9 cellular contexts compared by ENCODE assay signal in genomic region chr3:154758109-154758868, GRCh38.
A peak's percentile ranks its signal among the peaks of the same experiment; 100 is the strongest.
DNase-seq lines count a peak whose midpoint lies in the region; ATAC-seq, FAIRE-seq and TF ChIP-seq lines count a peak whose summit lies in the region.
"Had no signal": no experiment of that assay in that cellular context is flagged by ENCODE, and none has a peak within 500 bp of the region (broad histone marks: within the 10 kb centered on the region; RNA-seq: fewer than 3 reads in every experiment).

No MANE protein-coding gene starts in this region.

- H3K4me3 ChIP-seq in GM12878 (no peak overlapping the region), stomach (no peak overlapping the region)
- H3K4me3 ChIP-seq: lung had no signal

- FAIRE-seq in G401.6 (lab: Jason Lieb, UNC) (peak; percentile 99), GM12878 (lab: Jason Lieb, UNC) (no peak)

- intact Hi-C loops in GM12878 (cut with micrococcal nuclease; ENCODE audit: unreplicated experiment), result loop anchor here (2.0 to 10.0 kb wide), 3 partner anchors 423 to 944 kb away; no protein-coding TSS in a partner anchor
- intact Hi-C loops in stomach (cut with DNase I; ENCODE audit: low total_unique reads), result loop anchor here (10.0 kb wide), 1 partner anchor 567 kb away; no protein-coding TSS in a partner anchor

- ATAC-seq in GM12878 (no peak), GM21723 (IDR thresholded peaks at IDR 0.05; ENCODE audit: unreplicated experiment) (no peak)

- H3K27me3 ChIP-seq in GM12878 (replicated peaks in 1 of 2; ENCODE audit: control insufficient read depth in 2 of 2, insufficient read depth in 2 of 2, low read length in 1 of 2) (no peaks in the 10 kb centered on the region), stomach (no peaks in the 10 kb centered on the region)

- no peak overlapping the region for H3K9ac ChIP-seq in GM12878 (ENCODE audit: control insufficient read depth, insufficient read depth, low read length)

- no peaks in the 10 kb centered on the region for H3K79me2 ChIP-seq in GM12878 (ENCODE audit: control insufficient read depth, insufficient read depth, low read length)

- H3K4me2 ChIP-seq in GM12878 (ENCODE audit: control insufficient read depth, insufficient read depth), result no peak overlapping the region

- no peaks in the 10 kb centered on the region for H4K20me1 ChIP-seq in GM12878 (ENCODE audit: control insufficient read depth, insufficient read depth)

- WGBS in GM12878 (ENCODE audit: insufficient coverage, insufficient replicate concordance, low lambda C conversion rate, missing lambda C conversion rate), result 13% methylated on average over 5 of the region's 5 CpGs
- WGBS in stomach, 5 donors, result 5 to 14% (median 9%) methylated on average over 5 of the region's 5 CpGs

- RAD21 ChIA-PET in GM12878 (lab: Charles Lee; ENCODE audit: unreplicated experiment), result no interaction called here

- TF ChIP-seq RAD21 in GM12878 (IDR thresholded peaks at IDR 0.05; ENCODE audit: insufficient read depth, low read depth, low read length), result 0 out of 2 replicates have a peak, but pooled peaks have one; percentile 26

- H3K9me3 ChIP-seq in GM12878 (replicated peaks; ENCODE audit: control insufficient read depth, insufficient read depth, low read length) (no peaks in the 10 kb centered on the region), stomach (no peaks in the 10 kb centered on the region)

- no peak for TF ChIP-seq EP300 in GM12878 (IDR thresholded peaks at IDR 0.05; ENCODE audit: borderline replicate concordance in 1 of 2, control insufficient read depth in 1 of 2, low read depth in 2 of 2, low read length in 2 of 2)
- no peak for TF ChIP-seq EP300 in stomach (IDR thresholded peaks at IDR 0.05)

- no peak overlapping the region for H3K27ac ChIP-seq in GM12878 (ENCODE audit: control insufficient read depth, insufficient read depth)
- no peak overlapping the region for H3K27ac ChIP-seq in stomach

- no TSS peak for BruUV-seq in GM12878 (replicated peaks; lab: Mats Ljungman, UMichigan)

- SMC1A ChIA-PET in GM12878 (lab: Charles Lee; ENCODE audit: uncharacterized antibody, unreplicated experiment), result no interaction called here

- H3K4me1 ChIP-seq in GM12878 (ENCODE audit: control insufficient read depth, insufficient read depth, low read length) (no peaks in the 10 kb centered on the region), stomach (peaks cover 0 to 10% (median 0%) of the 10 kb centered on the region in 4 donors)

- in situ Hi-C loops in GM12878 (cut with MboI), result no loop called here

- DNase-seq in NCI-H1417 treated with DMSO at 0.1 percent for 48 hours (lab: John Stamatoyannopoulos, UW) (peak; percentile 43), GM12878 (ENCODE audit: low read depth, low spot score) (no peak), myocyte (ENCODE audit: low read depth) (peak; percentile 59), stomach (no peak)
- DNase-seq in activated naive CD4-positive, alpha-beta T cell treated with anti-CD3 and anti-CD28 coated beads, Interleukin-2, amount 50 U/mL, for 16 hours, result no peak
- DNase-seq in stimulated activated CD4-positive, alpha-beta T cell treated with anti-CD3 and anti-CD28 coated beads, Interleukin-2, amount 100 ng/mL, for 48 hours, result no peak

- H2AFZ ChIP-seq in GM12878 (ENCODE audit: control insufficient read depth, low read depth, low read length), result no peak overlapping the region

- H3K36me3 ChIP-seq in GM12878 (ENCODE audit: control insufficient read depth in 2 of 2, insufficient read depth in 2 of 2, low read length in 1 of 2), result no peaks in the 10 kb centered on the region
- no peaks in the 10 kb centered on the region for H3K36me3 ChIP-seq in stomach

- CTCF ChIA-PET in GM12878 (lab: Yijun Ruan, JAX), result interaction anchor here (0.9 to 1.3 kb wide), 3 partner anchors 11 to 968 kb away, joined by 3 to 4 read pairs (median 3); no protein-coding TSS in a partner anchor

- no peak for TF ChIP-seq POLR2A in GM12878 (IDR thresholded peaks at IDR 0.05; ENCODE audit: low read depth, low read length)
- no peak for TF ChIP-seq POLR2A in stomach (IDR thresholded peaks at IDR 0.05)

- TF ChIP-seq CTCF in GM12878 (IDR thresholded peaks at IDR 0.05 in 2 of 3, conservative IDR thresholded peaks at IDR 0.05 in 1 of 3; ENCODE audit: control insufficient read depth in 2 of 3, extremely low read depth in 1 of 3, insufficient read depth in 1 of 3, low read depth in 3 of 3, low read length in 3 of 3) (no peak; a peak in 1 of 6 replicates), stomach (IDR thresholded peaks at IDR 0.05) (peak in 3 of 7 experiments; percentile 15 to 37 (median 31))

- POLR2A ChIA-PET in GM12878 (lab: Charles Lee), result no interaction called here

TF ChIP-seq in GM12878, 131 proteins besides CTCF, POLR2A, EP300 and RAD21:
- no peak for TF ChIP-seq ELK1 (IDR thresholded peaks at IDR 0.05; ENCODE audit: low read depth, low read length)
- TF ChIP-seq CREM (IDR thresholded peaks at IDR 0.05; ENCODE audit: low read depth), result no peak
- no peak for TF ChIP-seq HCFC1 (IDR thresholded peaks at IDR 0.05; ENCODE audit: low read length)
- TF ChIP-seq ZBED1 (IDR thresholded peaks at IDR 0.05; ENCODE audit: borderline replicate concordance), result no peak
- no peak for TF ChIP-seq SMC3 (IDR thresholded peaks at IDR 0.05; ENCODE audit: borderline replicate concordance, low read length)
- TF ChIP-seq USF2 (IDR thresholded peaks at IDR 0.05; ENCODE audit: borderline replicate concordance, low read depth, low read length), result no peak
- TF ChIP-seq JUNB (IDR thresholded peaks at IDR 0.05), result no peak
- TF ChIP-seq NR2C2 (IDR thresholded peaks at IDR 0.05; ENCODE audit: borderline replicate concordance, control insufficient read depth, insufficient read length, low read depth), result no peak
- TF ChIP-seq ZNF217 (IDR thresholded peaks at IDR 0.05), result no peak
- no peak for TF ChIP-seq ATF7 (IDR thresholded peaks at IDR 0.05; ENCODE audit: low read depth)
- TF ChIP-seq CBX3 (IDR thresholded peaks at IDR 0.05; ENCODE audit: borderline replicate concordance, low read depth), result no peak
- TF ChIP-seq E2F4 (IDR thresholded peaks at IDR 0.05; ENCODE audit: low read depth, low read length), result no peak

Comparison
In these comparisons a context has a peak if more than half of its experiments do, and no peak if none do; other contexts are left out.
1. DNase-seq: peak in NCI-H1417 treated with DMSO at 0.1 percent for 48 hours (single experiment) and myocyte (single experiment); none in GM12878 (single experiment), activated naive CD4-positive, alpha-beta T cell treated with anti-CD3 and anti-CD28 coated beads, Interleukin-2, amount 50 U/mL, for 16 hours (single experiment), stimulated activated CD4-positive, alpha-beta T cell treated with anti-CD3 and anti-CD28 coated beads, Interleukin-2, amount 100 ng/mL, for 48 hours (0 of 2) and stomach (single experiment).